ENCODE assay signal across 2 cellular contexts in the genomic region with DNA sequence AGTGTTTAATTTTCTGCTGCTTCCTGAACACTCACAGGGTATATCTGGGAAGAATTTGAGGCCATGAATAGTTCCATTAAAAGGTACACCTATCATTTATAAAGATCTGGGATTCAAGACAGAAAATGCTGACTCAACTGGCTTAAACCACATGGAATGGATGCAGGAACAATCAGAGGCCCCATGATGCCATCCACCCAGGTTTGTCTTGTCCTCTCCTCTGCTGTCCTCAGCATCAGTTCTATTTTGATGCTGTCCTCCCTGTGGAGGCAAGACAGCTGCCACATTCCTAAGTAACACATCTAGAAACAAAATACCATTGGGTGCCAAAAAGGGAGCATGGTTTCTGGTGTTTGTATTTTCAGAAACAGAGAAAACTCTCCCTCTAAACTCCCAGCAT.
TF ChIP-seq lines count a peak whose summit lies in the region.

No MANE protein-coding gene starts in this region.

TF ChIP-seq in GM23338, 12 proteins besides CTCF, POLR2A, EP300 and RAD21 (continued from another document):
- TF ChIP-seq, protein P1, sequence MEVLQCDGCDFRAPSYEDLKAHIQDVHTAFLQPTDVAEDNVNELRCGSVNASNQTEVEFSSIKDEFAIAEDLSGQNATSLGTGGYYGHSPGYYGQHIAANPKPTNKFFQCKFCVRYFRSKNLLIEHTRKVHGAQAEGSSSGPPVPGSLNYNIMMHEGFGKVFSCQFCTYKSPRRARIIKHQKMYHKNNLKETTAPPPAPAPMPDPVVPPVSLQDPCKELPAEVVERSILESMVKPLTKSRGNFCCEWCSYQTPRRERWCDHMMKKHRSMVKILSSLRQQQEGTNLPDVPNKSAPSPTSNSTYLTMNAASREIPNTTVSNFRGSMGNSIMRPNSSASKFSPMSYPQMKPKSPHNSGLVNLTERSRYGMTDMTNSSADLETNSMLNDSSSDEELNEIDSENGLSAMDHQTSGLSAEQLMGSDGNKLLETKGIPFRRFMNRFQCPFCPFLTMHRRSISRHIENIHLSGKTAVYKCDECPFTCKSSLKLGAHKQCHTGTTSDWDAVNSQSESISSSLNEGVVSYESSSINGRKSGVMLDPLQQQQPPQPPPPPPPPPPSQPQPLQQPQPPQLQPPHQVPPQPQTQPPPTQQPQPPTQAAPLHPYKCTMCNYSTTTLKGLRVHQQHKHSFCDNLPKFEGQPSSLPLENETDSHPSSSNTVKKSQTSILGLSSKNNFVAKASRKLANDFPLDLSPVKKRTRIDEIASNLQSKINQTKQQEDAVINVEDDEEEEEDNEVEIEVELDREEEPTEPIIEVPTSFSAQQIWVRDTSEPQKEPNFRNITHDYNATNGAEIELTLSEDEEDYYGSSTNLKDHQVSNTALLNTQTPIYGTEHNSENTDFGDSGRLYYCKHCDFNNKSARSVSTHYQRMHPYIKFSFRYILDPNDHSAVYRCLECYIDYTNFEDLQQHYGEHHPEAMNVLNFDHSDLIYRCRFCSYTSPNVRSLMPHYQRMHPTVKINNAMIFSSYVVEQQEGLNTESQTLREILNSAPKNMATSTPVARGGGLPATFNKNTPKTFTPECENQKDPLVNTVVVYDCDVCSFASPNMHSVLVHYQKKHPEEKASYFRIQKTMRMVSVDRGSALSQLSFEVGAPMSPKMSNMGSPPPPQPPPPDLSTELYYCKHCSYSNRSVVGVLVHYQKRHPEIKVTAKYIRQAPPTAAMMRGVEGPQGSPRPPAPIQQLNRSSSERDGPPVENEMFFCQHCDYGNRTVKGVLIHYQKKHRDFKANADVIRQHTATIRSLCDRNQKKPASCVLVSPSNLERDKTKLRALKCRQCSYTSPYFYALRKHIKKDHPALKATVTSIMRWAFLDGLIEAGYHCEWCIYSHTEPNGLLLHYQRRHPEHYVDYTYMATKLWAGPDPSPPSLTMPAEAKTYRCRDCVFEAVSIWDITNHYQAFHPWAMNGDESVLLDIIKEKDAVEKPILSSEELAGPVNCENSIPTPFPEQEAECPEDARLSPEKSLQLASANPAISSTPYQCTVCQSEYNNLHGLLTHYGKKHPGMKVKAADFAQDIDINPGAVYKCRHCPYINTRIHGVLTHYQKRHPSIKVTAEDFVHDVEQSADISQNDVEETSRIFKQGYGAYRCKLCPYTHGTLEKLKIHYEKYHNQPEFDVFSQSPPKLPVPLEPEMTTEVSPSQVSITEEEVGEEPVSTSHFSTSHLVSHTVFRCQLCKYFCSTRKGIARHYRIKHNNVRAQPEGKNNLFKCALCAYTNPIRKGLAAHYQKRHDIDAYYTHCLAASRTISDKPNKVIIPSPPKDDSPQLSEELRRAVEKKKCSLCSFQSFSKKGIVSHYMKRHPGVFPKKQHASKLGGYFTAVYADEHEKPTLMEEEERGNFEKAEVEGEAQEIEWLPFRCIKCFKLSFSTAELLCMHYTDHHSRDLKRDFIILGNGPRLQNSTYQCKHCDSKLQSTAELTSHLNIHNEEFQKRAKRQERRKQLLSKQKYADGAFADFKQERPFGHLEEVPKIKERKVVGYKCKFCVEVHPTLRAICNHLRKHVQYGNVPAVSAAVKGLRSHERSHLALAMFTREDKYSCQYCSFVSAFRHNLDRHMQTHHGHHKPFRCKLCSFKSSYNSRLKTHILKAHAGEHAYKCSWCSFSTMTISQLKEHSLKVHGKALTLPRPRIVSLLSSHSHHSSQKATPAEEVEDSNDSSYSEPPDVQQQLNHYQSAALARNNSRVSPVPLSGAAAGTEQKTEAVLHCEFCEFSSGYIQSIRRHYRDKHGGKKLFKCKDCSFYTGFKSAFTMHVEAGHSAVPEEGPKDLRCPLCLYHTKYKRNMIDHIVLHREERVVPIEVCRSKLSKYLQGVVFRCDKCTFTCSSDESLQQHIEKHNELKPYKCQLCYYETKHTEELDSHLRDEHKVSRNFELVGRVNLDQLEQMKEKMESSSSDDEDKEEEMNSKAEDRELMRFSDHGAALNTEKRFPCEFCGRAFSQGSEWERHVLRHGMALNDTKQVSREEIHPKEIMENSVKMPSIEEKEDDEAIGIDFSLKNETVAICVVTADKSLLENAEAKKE (CRISPR knock-in tag; IDR thresholded peaks at IDR 0.05): no peak
- TF ChIP-seq ZNF331 (CRISPR knock-in tag; IDR thresholded peaks at IDR 0.05; ENCODE audit: low read depth) (no peak), NANOG (IDR thresholded peaks at IDR 0.05; ENCODE audit: borderline replicate concordance) (no peak), CREB1 (CRISPR knock-in tag; IDR thresholded peaks at IDR 0.05; ENCODE audit: low read depth) (no peak)
- TF ChIP-seq, protein P2, sequence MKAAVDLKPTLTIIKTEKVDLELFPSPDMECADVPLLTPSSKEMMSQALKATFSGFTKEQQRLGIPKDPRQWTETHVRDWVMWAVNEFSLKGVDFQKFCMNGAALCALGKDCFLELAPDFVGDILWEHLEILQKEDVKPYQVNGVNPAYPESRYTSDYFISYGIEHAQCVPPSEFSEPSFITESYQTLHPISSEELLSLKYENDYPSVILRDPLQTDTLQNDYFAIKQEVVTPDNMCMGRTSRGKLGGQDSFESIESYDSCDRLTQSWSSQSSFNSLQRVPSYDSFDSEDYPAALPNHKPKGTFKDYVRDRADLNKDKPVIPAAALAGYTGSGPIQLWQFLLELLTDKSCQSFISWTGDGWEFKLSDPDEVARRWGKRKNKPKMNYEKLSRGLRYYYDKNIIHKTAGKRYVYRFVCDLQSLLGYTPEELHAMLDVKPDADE (IDR thresholded peaks at IDR 0.05): no peak
- TF ChIP-seq, protein P3, sequence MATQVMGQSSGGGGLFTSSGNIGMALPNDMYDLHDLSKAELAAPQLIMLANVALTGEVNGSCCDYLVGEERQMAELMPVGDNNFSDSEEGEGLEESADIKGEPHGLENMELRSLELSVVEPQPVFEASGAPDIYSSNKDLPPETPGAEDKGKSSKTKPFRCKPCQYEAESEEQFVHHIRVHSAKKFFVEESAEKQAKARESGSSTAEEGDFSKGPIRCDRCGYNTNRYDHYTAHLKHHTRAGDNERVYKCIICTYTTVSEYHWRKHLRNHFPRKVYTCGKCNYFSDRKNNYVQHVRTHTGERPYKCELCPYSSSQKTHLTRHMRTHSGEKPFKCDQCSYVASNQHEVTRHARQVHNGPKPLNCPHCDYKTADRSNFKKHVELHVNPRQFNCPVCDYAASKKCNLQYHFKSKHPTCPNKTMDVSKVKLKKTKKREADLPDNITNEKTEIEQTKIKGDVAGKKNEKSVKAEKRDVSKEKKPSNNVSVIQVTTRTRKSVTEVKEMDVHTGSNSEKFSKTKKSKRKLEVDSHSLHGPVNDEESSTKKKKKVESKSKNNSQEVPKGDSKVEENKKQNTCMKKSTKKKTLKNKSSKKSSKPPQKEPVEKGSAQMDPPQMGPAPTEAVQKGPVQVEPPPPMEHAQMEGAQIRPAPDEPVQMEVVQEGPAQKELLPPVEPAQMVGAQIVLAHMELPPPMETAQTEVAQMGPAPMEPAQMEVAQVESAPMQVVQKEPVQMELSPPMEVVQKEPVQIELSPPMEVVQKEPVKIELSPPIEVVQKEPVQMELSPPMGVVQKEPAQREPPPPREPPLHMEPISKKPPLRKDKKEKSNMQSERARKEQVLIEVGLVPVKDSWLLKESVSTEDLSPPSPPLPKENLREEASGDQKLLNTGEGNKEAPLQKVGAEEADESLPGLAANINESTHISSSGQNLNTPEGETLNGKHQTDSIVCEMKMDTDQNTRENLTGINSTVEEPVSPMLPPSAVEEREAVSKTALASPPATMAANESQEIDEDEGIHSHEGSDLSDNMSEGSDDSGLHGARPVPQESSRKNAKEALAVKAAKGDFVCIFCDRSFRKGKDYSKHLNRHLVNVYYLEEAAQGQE (IDR thresholded peaks at IDR 0.05; ENCODE audit: unreplicated experiment): no peak

TF ChIP-seq in neural cell, 6 proteins besides CTCF, POLR2A, EP300 and RAD21 (continued from another document):
- TF ChIP-seq, protein P3 (IDR thresholded peaks at IDR 0.05; ENCODE audit: borderline replicate concordance): no peak
